Comparison of ENCODE assay signal across 13 cellular contexts in genomic region chr13:102772042-102772425, GRCh38. TPM values are rescaled to one million over a fixed set of nuclear protein-coding genes. Genes with fewer than 3 reads are reported as not detected.
DNase-seq lines count a peak whose midpoint lies in the region; ATAC-seq and TF ChIP-seq lines count a peak whose summit lies in the region.
"Had no signal": no experiment of that assay in that cellular context is flagged by ENCODE, and none has a peak within 500 bp of the region (broad histone marks: within the 10 kb centered on the region; RNA-seq: fewer than 3 reads in every experiment).

No MANE protein-coding gene starts in this region.

- H3K9me3 ChIP-seq in Karpas-422 (ENCODE audit: low read length) = no peaks in the 10 kb centered on the region
- H3K9me3 ChIP-seq: left lung, thyroid gland had no signal

- H3K4me3 Mint-ChIP-seq in T-helper 1 cell treated with Interleukin-12 subunit alpha and Interleukin-12 subunit beta and Interleukin-4 antibody, amounts not matched to agents 30 μg/mL and 1 μg/mL, for 36 hours = peak overlapping the region; percentile 92
- H3K4me3 Mint-ChIP-seq in activated T-helper 2 cell treated with anti-CD3 and anti-CD28 coated beads, Interferon-gamma antibody, Interleukin-2, Interleukin-4, amounts not matched to agents 10 μg/mL and 5 μg/mL and 100 μg/mL, durations not matched to agents 14 hours and 24 hours and 36 hours (ENCODE audit: low read depth) = peak overlapping the region; percentile 95
- H3K4me3 Mint-ChIP-seq in neural crest cell = peak overlapping the region; percentile 78

- DNase-seq in T-helper 1 cell (no peak), Karpas-422 (no peak), neural crest cell (ENCODE audit: low read depth, low spot score) (no peak), NOMO-1 treated with DMSO at 0.1 percent for 48 hours (lab: John Stamatoyannopoulos, UW; ENCODE audit: unreplicated experiment) (no peak), A172 (ENCODE audit: low spot score) (no peak)
- no peak for DNase-seq in activated T-helper 2 cell treated with anti-CD3 and anti-CD28 coated beads, Interferon-gamma antibody, Interleukin-2, Interleukin-4, amounts not matched to agents 10 μg/mL and 5 μg/mL and 100 μg/mL, durations not matched to agents 14 hours and 24 hours and 36 hours (ENCODE audit: low spot score)
- DNase-seq: 8988T, NCI-H82, T-helper 9 cell had no signal

- no peak overlapping the region for H3K27ac ChIP-seq in Karpas-422 (ENCODE audit: low read length)
- H3K27ac ChIP-seq: left lung, thyroid gland had no signal

- H3K36me3 ChIP-seq in Karpas-422 (ENCODE audit: insufficient read depth, low read length) = 0 out of 2 replicates have a peak, but pooled peaks cover 2% of the 10 kb centered on the region
- H3K36me3 ChIP-seq: left lung, thyroid gland had no signal

- no peak overlapping the region for H3K27ac Mint-ChIP-seq in T-helper 1 cell treated with Interleukin-12 subunit alpha and Interleukin-12 subunit beta and Interleukin-4 antibody, amounts not matched to agents 30 μg/mL and 1 μg/mL, for 36 hours
- no peak overlapping the region for H3K27ac Mint-ChIP-seq in activated T-helper 2 cell treated with anti-CD3 and anti-CD28 coated beads, Interferon-gamma antibody, Interleukin-2, Interleukin-4, amounts not matched to agents 10 μg/mL and 5 μg/mL and 100 μg/mL, durations not matched to agents 14 hours and 24 hours and 36 hours
- no peak overlapping the region for H3K27ac Mint-ChIP-seq in neural crest cell (ENCODE audit: unreplicated experiment)

- peak overlapping the region; percentile 98; the same call in 1 of the 2 replicates for H3K4me3 ChIP-seq in Karpas-422 (ENCODE audit: low read length)

- TF ChIP-seq CTCF in neural crest cell (conservative IDR thresholded peaks at IDR 0.05) = no peak

- no peaks in the 10 kb centered on the region for H3K27me3 Mint-ChIP-seq in T-helper 1 cell treated with Interleukin-12 subunit alpha and Interleukin-12 subunit beta and Interleukin-4 antibody, amounts not matched to agents 30 μg/mL and 1 μg/mL, for 36 hours (ENCODE audit: low read depth)
- no peaks in the 10 kb centered on the region for H3K27me3 Mint-ChIP-seq in activated T-helper 2 cell treated with anti-CD3 and anti-CD28 coated beads, Interferon-gamma antibody, Interleukin-2, Interleukin-4, amounts not matched to agents 10 μg/mL and 5 μg/mL and 100 μg/mL, durations not matched to agents 14 hours and 24 hours and 36 hours (ENCODE audit: low read depth)
- H3K27me3 Mint-ChIP-seq in neural crest cell (ENCODE audit: low read depth) = no peaks in the 10 kb centered on the region

- no peaks in the 10 kb centered on the region for H3K9me3 Mint-ChIP-seq in T-helper 1 cell treated with Interleukin-12 subunit alpha and Interleukin-12 subunit beta and Interleukin-4 antibody, amounts not matched to agents 30 μg/mL and 1 μg/mL, for 36 hours
- H3K9me3 Mint-ChIP-seq in activated T-helper 2 cell treated with anti-CD3 and anti-CD28 coated beads, Interferon-gamma antibody, Interleukin-2, Interleukin-4, amounts not matched to agents 10 μg/mL and 5 μg/mL and 100 μg/mL, durations not matched to agents 14 hours and 24 hours and 36 hours = no peaks in the 10 kb centered on the region
- H3K9me3 Mint-ChIP-seq in neural crest cell = peaks cover 2% of the 10 kb centered on the region

- H3K36me3 Mint-ChIP-seq in T-helper 1 cell treated with Interleukin-12 subunit alpha and Interleukin-12 subunit beta and Interleukin-4 antibody, amounts not matched to agents 30 μg/mL and 1 μg/mL, for 36 hours (ENCODE audit: low read depth) = peaks cover 12% of the 10 kb centered on the region
- peaks cover 46% of the 10 kb centered on the region for H3K36me3 Mint-ChIP-seq in activated T-helper 2 cell treated with anti-CD3 and anti-CD28 coated beads, Interferon-gamma antibody, Interleukin-2, Interleukin-4, amounts not matched to agents 10 μg/mL and 5 μg/mL and 100 μg/mL, durations not matched to agents 14 hours and 24 hours and 36 hours (ENCODE audit: low read depth)
- H3K36me3 Mint-ChIP-seq in neural crest cell (ENCODE audit: low read depth) = peaks cover 5% of the 10 kb centered on the region

- intact Hi-C loops in activated T-helper 2 cell treated with anti-CD3 and anti-CD28 coated beads, Interferon-gamma antibody, Interleukin-2, Interleukin-4, amounts not matched to agents 10 μg/mL and 5 μg/mL and 100 μg/mL, durations not matched to agents 14 hours and 24 hours and 36 hours (cut with micrococcal nuclease) = loop anchor here (5.0 to 10.0 kb wide), 3 partner anchors 40 to 1147 kb away; no protein-coding TSS in a partner anchor

- no peaks in the 10 kb centered on the region for H3K27me3 ChIP-seq in Karpas-422 (ENCODE audit: low read length)
- H3K27me3 ChIP-seq: left lung, thyroid gland had no signal

- H3K9me2 ChIP-seq in Karpas-422 (replicated peaks; ENCODE audit: insufficient read depth, low read length) = no peaks in the 10 kb centered on the region

- H3K9ac ChIP-seq in Karpas-422 (ENCODE audit: low read length) = peak overlapping the region; percentile 84

- no peak for ATAC-seq in GM21381 (IDR thresholded peaks at IDR 0.05; ENCODE audit: unreplicated experiment)

- H3K4me1 Mint-ChIP-seq in T-helper 1 cell treated with Interleukin-12 subunit alpha and Interleukin-12 subunit beta and Interleukin-4 antibody, amounts not matched to agents 30 μg/mL and 1 μg/mL, for 36 hours (ENCODE audit: low read depth) = peaks cover 52% of the 10 kb centered on the region
- H3K4me1 Mint-ChIP-seq in activated T-helper 2 cell treated with anti-CD3 and anti-CD28 coated beads, Interferon-gamma antibody, Interleukin-2, Interleukin-4, amounts not matched to agents 10 μg/mL and 5 μg/mL and 100 μg/mL, durations not matched to agents 14 hours and 24 hours and 36 hours (ENCODE audit: low read depth) = peaks cover 47% of the 10 kb centered on the region
- peaks cover 34% of the 10 kb centered on the region for H3K4me1 Mint-ChIP-seq in neural crest cell

- peaks cover 36% of the 10 kb centered on the region for H3K4me1 ChIP-seq in Karpas-422 (ENCODE audit: low read length)

- H3K4me2 ChIP-seq in Karpas-422 (ENCODE audit: low read depth, low read length, poor library complexity, severe bottlenecking) = peak overlapping the region; percentile 93

- no peaks in the 10 kb centered on the region for H4K20me1 ChIP-seq in Karpas-422 (ENCODE audit: insufficient read depth, low read depth, low read length)

- peaks cover 32% of the 10 kb centered on the region for H3K79me2 ChIP-seq in Karpas-422 (ENCODE audit: low read length)

- H2AFZ ChIP-seq in Karpas-422 (ENCODE audit: low read length) = no peak overlapping the region

RNA-seq across cellular contexts. Expression of gene TEX30, which starts 1.6 kb away (rescaled TPM):
- 10.7 and 25.6 TPM in 2 replicates for total RNA-seq in Karpas-422 (2014; rRNA removed; shearing (Covaris generic); ENCODE audit: low replicate concordance)
- 54.8 and 58.9 TPM in 2 replicates for total RNA-seq in activated T-helper 2 cell treated with anti-CD3 and anti-CD28 coated beads, Interferon-gamma antibody, Interleukin-2, Interleukin-4, amounts not matched to agents 10 μg/mL and 5 μg/mL and 100 μg/mL, durations not matched to agents 14 hours and 24 hours and 36 hours
- 22.7 and 23.3 TPM in 2 replicates for total RNA-seq in neural crest cell
- 56.8 and 68.4 TPM in 2 replicates for total RNA-seq in A172 (2014; rRNA removed; shearing (Covaris generic))

RNA-seq across cellular contexts. Expression of gene POGLUT2, which starts 26.7 kb away (rescaled TPM):
- total RNA-seq in Karpas-422 (2014; rRNA removed; shearing (Covaris generic); ENCODE audit: low replicate concordance) = not detected in 2 replicates
- 13.6 and 13.7 TPM in 2 replicates for total RNA-seq in activated T-helper 2 cell treated with anti-CD3 and anti-CD28 coated beads, Interferon-gamma antibody, Interleukin-2, Interleukin-4, amounts not matched to agents 10 μg/mL and 5 μg/mL and 100 μg/mL, durations not matched to agents 14 hours and 24 hours and 36 hours
- total RNA-seq in neural crest cell = 29.9 and 31.1 TPM in 2 replicates
- total RNA-seq in A172 (2014; rRNA removed; shearing (Covaris generic)) = 37.4 and 38.8 TPM in 2 replicates

RNA-seq across cellular contexts. Expression of gene BIVM, which starts 26.9 kb away (rescaled TPM):
- total RNA-seq in Karpas-422 (2014; rRNA removed; shearing (Covaris generic); ENCODE audit: low replicate concordance) = not detected in 2 replicates
- total RNA-seq in activated T-helper 2 cell treated with anti-CD3 and anti-CD28 coated beads, Interferon-gamma antibody, Interleukin-2, Interleukin-4, amounts not matched to agents 10 μg/mL and 5 μg/mL and 100 μg/mL, durations not matched to agents 14 hours and 24 hours and 36 hours = 33.3 and 33.8 TPM in 2 replicates
- total RNA-seq in neural crest cell = 26.4 and 30.5 TPM in 2 replicates
- total RNA-seq in A172 (2014; rRNA removed; shearing (Covaris generic)) = 31.6 and 31.8 TPM in 2 replicates

Comparison
In these comparisons a context has a peak if more than half of its experiments do, and no peak if none do; other contexts are left out.
1. RNA of gene POGLUT2, which starts 26.7 kb away (total RNA-seq): 37.4 to 38.8 TPM in A172, 29.9 to 31.1 TPM in neural crest cell and 13.6 to 13.7 TPM in activated T-helper 2 cell treated with anti-CD3 and anti-CD28 coated beads, Interferon-gamma antibody, Interleukin-2, Interleukin-4, amounts not matched to agents 10 μg/mL and 5 μg/mL and 100 μg/mL, durations not matched to agents 14 hours and 24 hours and 36 hours; not detected in Karpas-422; every median in the first group is over 10 times any median in the second.
2. RNA of gene BIVM, which starts 26.9 kb away (total RNA-seq): 33.3 to 33.8 TPM in activated T-helper 2 cell treated with anti-CD3 and anti-CD28 coated beads, Interferon-gamma antibody, Interleukin-2, Interleukin-4, amounts not matched to agents 10 μg/mL and 5 μg/mL and 100 μg/mL, durations not matched to agents 14 hours and 24 hours and 36 hours, 31.6 to 31.8 TPM in A172 and 26.4 to 30.5 TPM in neural crest cell; not detected in Karpas-422; every median in the first group is over 10 times any median in the second.
3. Peak in every context shown above with its lines, with median percentiles within 50 percentile points of each other: H3K4me3 Mint-ChIP-seq.